ENCODE assay signal across 8 cellular contexts in the genomic region with DNA sequence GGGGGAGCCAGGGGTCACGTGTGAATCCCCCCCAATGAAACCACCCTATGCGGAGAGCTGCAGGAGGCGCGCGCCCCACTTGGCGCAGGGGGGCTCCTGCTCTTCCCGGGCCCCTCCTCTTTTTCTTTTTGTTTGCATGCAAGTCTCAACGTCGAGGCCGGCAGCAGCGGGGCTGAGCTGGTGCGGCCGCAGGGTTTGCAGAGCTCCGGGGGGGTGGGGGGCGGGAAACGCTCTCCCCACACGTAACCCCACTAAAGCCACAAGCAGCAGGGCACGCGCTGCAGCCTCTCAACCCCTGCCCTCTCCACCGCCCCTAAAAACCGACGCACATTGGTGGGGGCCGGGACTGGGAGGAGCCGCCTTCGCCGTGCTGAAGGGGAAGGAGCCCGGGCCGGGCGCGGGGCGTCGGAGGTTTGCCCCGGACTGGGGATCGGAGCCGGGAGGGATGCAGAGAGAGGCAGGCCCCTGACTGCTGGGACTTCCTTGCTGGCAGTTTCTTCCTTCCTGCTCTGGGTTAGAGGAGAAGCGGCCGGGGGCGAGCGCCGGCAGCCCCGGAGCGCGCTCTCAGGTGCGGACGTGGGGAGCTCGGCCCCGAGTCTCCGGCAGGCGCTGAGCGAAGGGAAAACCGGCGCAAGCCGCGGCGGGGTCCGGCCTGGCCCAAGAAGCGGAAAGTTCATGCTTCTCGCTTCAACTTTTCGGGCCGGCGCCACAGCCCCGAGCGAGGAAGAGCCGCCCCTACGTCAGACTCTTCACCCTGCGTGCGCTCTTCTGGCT. TPM values are rescaled to one million over a fixed set of nuclear protein-coding genes. Genes with fewer than 3 reads are reported as not detected.
DNase-seq lines count a peak whose midpoint lies in the region; ATAC-seq, FAIRE-seq and TF ChIP-seq lines count a peak whose summit lies in the region.

No MANE protein-coding gene starts in this region.

- no peak for TF ChIP-seq POLR2A in ovary (IDR thresholded peaks at IDR 0.05)

- H3K27me3 ChIP-seq in OCI-LY1 (ENCODE audit: insufficient read depth, low read length) (peaks cover 10% of the 10 kb centered on the region; the same call in 1 of the 2 replicates), ovary (no peaks in the 10 kb centered on the region)

- peaks cover 7% of the 10 kb centered on the region for H3K27me3 Mint-ChIP-seq in activated T-helper 1 cell treated with anti-CD3 and anti-CD28 coated beads, Interleukin-12 subunit alpha, Interleukin-12 subunit beta, Interleukin-2, Interleukin-4 antibody, amounts not matched to agents 30 ng/mL and 10 ng/mL and 1 ng/mL, durations not matched to agents 14 hours and 24 hours and 36 hours (ENCODE audit: insufficient read depth)

- H3K9me2 ChIP-seq in OCI-LY1 (ENCODE audit: low read depth, low read length) = no peaks in the 10 kb centered on the region

- H4K20me1 ChIP-seq in OCI-LY1 (ENCODE audit: insufficient read depth, low read length) = no peaks in the 10 kb centered on the region

- 0 to 1% (median 1%) methylated on average over 63 to 67 of the region's 67 CpGs for WGBS in ovary, 3 donors

- DNase-seq in NCI-H1417 (lab: John Stamatoyannopoulos, UW) = peak in 2 of 3 experiments; percentile 82 to 87
- DNase-seq in NCI-H1417 treated with DMSO at 0.1 percent for 48 hours (lab: John Stamatoyannopoulos, UW) = no peak
- peak; percentile 72 for DNase-seq in activated T-helper 1 cell treated with anti-CD3 and anti-CD28 coated beads, Interleukin-12 subunit alpha, Interleukin-12 subunit beta, Interleukin-2, Interleukin-4 antibody, amounts not matched to agents 30 ng/mL and 10 ng/mL and 1 ng/mL, durations not matched to agents 14 hours and 24 hours and 36 hours (ENCODE audit: low spot score)
- DNase-seq in frontal cortex (ENCODE audit: low spot score in 2 of 2) = peak; percentile 24 to 51
- DNase-seq in ovary = peak; percentile 73 to 83 (median 78)
- no peak for DNase-seq in DMS114 treated with DMSO at 0.1 percent for 48 hours (lab: John Stamatoyannopoulos, UW; ENCODE audit: unreplicated experiment)

- H3K4me2 ChIP-seq in OCI-LY1 (ENCODE audit: low read length) = peak overlapping the region; percentile 84

- no peak for FAIRE-seq in frontal cortex (lab: Jason Lieb, UNC)

- H2AFZ ChIP-seq in OCI-LY1 (ENCODE audit: low read length) = no peak overlapping the region

- ATAC-seq in HG03095 (IDR thresholded peaks at IDR 0.05; ENCODE audit: unreplicated experiment) = peak; percentile 24

- TF ChIP-seq CTCF in OCI-LY1 (IDR thresholded peaks at IDR 0.05; ENCODE audit: low read length) (no peak), ovary (IDR thresholded peaks at IDR 0.05) (no peak)

- H3K9me3 ChIP-seq in OCI-LY1 (ENCODE audit: low read length) (no peaks in the 10 kb centered on the region), ovary (no peaks in the 10 kb centered on the region)

- intact Hi-C loops in activated T-helper 1 cell treated with anti-CD3 and anti-CD28 coated beads, Interleukin-12 subunit alpha, Interleukin-12 subunit beta, Interleukin-2, Interleukin-4 antibody, amounts not matched to agents 30 ng/mL and 10 ng/mL and 1 ng/mL, durations not matched to agents 14 hours and 24 hours and 36 hours (cut with micrococcal nuclease) = loop anchor here (10.0 kb wide), 1 partner anchor 1337 kb away; the partner anchor contains the start of gene WDR43
- intact Hi-C loops in ovary (cut with DNase I) = loop anchor here in 2 of 4 donors (5.0 to 10.0 kb wide), 3 partner anchors 175 to 253 kb away; no protein-coding TSS in a partner anchor

- TF ChIP-seq EP300 in ovary (IDR thresholded peaks at IDR 0.05) = no peak

- H3K4me3 ChIP-seq in OCI-LY1 (ENCODE audit: low read depth, low read length, poor library complexity, severe bottlenecking) (peak overlapping the region; percentile 63), ovary (peak overlapping the region; percentile 71)

- H3K27ac ChIP-seq in OCI-LY1 (ENCODE audit: low read depth, low read length, poor library complexity, severe bottlenecking) = no peak overlapping the region
- peak overlapping the region; percentile 81 to 95 for H3K27ac ChIP-seq in ovary

- H3K4me1 ChIP-seq in OCI-LY1 (ENCODE audit: insufficient read depth, low read length, severe bottlenecking) (peaks cover 17% of the 10 kb centered on the region), ovary (ENCODE audit: insufficient read depth) (peaks cover 14% of the 10 kb centered on the region)

- peak overlapping the region; percentile 99 for H3K27ac Mint-ChIP-seq in activated T-helper 1 cell treated with anti-CD3 and anti-CD28 coated beads, Interleukin-12 subunit alpha, Interleukin-12 subunit beta, Interleukin-2, Interleukin-4 antibody, amounts not matched to agents 30 ng/mL and 10 ng/mL and 1 ng/mL, durations not matched to agents 14 hours and 24 hours and 36 hours

- no peaks in the 10 kb centered on the region for H3K79me2 ChIP-seq in OCI-LY1 (ENCODE audit: insufficient read depth, low read length)

- H3K4me3 Mint-ChIP-seq in activated T-helper 1 cell treated with anti-CD3 and anti-CD28 coated beads, Interleukin-12 subunit alpha, Interleukin-12 subunit beta, Interleukin-2, Interleukin-4 antibody, amounts not matched to agents 30 ng/mL and 10 ng/mL and 1 ng/mL, durations not matched to agents 14 hours and 24 hours and 36 hours = peak overlapping the region; percentile 98

- H3K36me3 Mint-ChIP-seq in activated T-helper 1 cell treated with anti-CD3 and anti-CD28 coated beads, Interleukin-12 subunit alpha, Interleukin-12 subunit beta, Interleukin-2, Interleukin-4 antibody, amounts not matched to agents 30 ng/mL and 10 ng/mL and 1 ng/mL, durations not matched to agents 14 hours and 24 hours and 36 hours (ENCODE audit: low read depth) = peaks cover 45% of the 10 kb centered on the region

- peak overlapping the region; percentile 33; the same call in 1 of the 2 replicates for H3K9ac ChIP-seq in OCI-LY1 (ENCODE audit: low read length)

- H3K4me1 Mint-ChIP-seq in activated T-helper 1 cell treated with anti-CD3 and anti-CD28 coated beads, Interleukin-12 subunit alpha, Interleukin-12 subunit beta, Interleukin-2, Interleukin-4 antibody, amounts not matched to agents 30 ng/mL and 10 ng/mL and 1 ng/mL, durations not matched to agents 14 hours and 24 hours and 36 hours (ENCODE audit: low read depth) = peaks cover 72% of the 10 kb centered on the region

- no peaks in the 10 kb centered on the region for H3K36me3 ChIP-seq in OCI-LY1 (ENCODE audit: insufficient read depth, low read length)
- H3K36me3 ChIP-seq in ovary = no peaks in the 10 kb centered on the region

- H3K9me3 Mint-ChIP-seq in activated T-helper 1 cell treated with anti-CD3 and anti-CD28 coated beads, Interleukin-12 subunit alpha, Interleukin-12 subunit beta, Interleukin-2, Interleukin-4 antibody, amounts not matched to agents 30 ng/mL and 10 ng/mL and 1 ng/mL, durations not matched to agents 14 hours and 24 hours and 36 hours = no peaks in the 10 kb centered on the region

- no peaks in the 10 kb centered on the region for H3F3A ChIP-seq in OCI-LY1 (ENCODE audit: insufficient read depth, low read length)

RNA-seq across cellular contexts. Expression of gene LBH, which starts 0.9 kb away (rescaled TPM):
- total RNA-seq in activated T-helper 1 cell treated with anti-CD3 and anti-CD28 coated beads, Interleukin-12 subunit alpha, Interleukin-12 subunit beta, Interleukin-2, Interleukin-4 antibody, amounts not matched to agents 30 ng/mL and 10 ng/mL and 1 ng/mL, durations not matched to agents 14 hours and 24 hours and 36 hours = 306 and 313 TPM in 2 replicates
- 68.9 TPM for total RNA-seq in frontal cortex
- total RNA-seq in ovary = 100 to 1,000 TPM in 5 of 7 donors, 10 to 100 TPM in 2; 50.4 to 260 (median 121) TPM
- polyA plus RNA-seq in ovary = 10 to 100 TPM; 59.7 to 64.5 TPM

Comparison
In these comparisons a context has a peak if more than half of its experiments do, and no peak if none do; other contexts are left out.
1. DNase-seq: peak in NCI-H1417 (2 of 3), activated T-helper 1 cell treated with anti-CD3 and anti-CD28 coated beads, Interleukin-12 subunit alpha, Interleukin-12 subunit beta, Interleukin-2, Interleukin-4 antibody, amounts not matched to agents 30 ng/mL and 10 ng/mL and 1 ng/mL, durations not matched to agents 14 hours and 24 hours and 36 hours (single experiment), frontal cortex (2 of 2) and ovary (5 of 5); none in NCI-H1417 treated with DMSO at 0.1 percent for 48 hours (single experiment) and DMS114 treated with DMSO at 0.1 percent for 48 hours (single experiment).